1 cellular context compared by ENCODE assay signal in the genomic region with DNA sequence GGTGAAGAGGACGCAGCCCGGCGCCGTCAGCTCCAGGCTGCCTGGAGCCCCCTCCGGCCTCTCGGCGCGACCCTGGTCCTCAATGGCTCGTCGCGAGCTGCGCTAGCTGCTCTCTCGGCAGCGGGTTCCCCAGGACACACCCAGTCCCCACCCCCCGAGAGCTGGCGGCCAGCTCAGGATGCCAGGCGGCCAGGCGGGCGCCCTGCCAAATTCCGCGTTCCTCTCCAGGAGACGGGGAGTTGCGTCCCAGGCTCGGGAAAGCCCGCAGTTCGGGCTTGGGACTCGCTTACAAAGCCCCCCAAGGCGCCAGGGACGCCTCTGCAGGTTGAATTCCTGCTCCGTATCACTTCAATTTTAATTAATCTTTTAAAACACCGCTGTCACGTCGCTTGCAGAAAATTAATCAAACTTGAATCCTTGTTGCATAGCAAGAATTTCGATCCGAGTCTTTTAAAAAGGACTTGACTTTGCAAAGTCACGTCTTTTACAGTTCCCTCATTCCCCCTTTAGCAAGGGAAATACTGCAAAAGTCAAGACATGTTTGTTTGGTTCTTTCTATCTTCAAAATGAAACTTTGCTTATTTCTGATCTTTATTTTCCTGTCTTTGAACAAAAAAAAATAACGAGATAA.
TF ChIP-seq lines count a peak whose summit lies in the region.

No MANE protein-coding gene starts in this region.

TF ChIP-seq in HepG2, 621 proteins besides CTCF, POLR2A, EP300 and RAD21 (continued from another document and continues in another):
- TF ChIP-seq PATZ1 (CRISPR knock-in tag; IDR thresholded peaks at IDR 0.05): peak; percentile 76
- TF ChIP-seq KDM5B (CRISPR knock-in tag; IDR thresholded peaks at IDR 0.05; ENCODE audit: borderline replicate concordance): no peak
- no peak for TF ChIP-seq HOXA9 (CRISPR knock-in tag; IDR thresholded peaks at IDR 0.05; ENCODE audit: borderline replicate concordance)
- TF ChIP-seq ZNF761 (CRISPR knock-in tag; conservative IDR thresholded peaks at IDR 0.05): no peak
- TF ChIP-seq, protein P1, sequence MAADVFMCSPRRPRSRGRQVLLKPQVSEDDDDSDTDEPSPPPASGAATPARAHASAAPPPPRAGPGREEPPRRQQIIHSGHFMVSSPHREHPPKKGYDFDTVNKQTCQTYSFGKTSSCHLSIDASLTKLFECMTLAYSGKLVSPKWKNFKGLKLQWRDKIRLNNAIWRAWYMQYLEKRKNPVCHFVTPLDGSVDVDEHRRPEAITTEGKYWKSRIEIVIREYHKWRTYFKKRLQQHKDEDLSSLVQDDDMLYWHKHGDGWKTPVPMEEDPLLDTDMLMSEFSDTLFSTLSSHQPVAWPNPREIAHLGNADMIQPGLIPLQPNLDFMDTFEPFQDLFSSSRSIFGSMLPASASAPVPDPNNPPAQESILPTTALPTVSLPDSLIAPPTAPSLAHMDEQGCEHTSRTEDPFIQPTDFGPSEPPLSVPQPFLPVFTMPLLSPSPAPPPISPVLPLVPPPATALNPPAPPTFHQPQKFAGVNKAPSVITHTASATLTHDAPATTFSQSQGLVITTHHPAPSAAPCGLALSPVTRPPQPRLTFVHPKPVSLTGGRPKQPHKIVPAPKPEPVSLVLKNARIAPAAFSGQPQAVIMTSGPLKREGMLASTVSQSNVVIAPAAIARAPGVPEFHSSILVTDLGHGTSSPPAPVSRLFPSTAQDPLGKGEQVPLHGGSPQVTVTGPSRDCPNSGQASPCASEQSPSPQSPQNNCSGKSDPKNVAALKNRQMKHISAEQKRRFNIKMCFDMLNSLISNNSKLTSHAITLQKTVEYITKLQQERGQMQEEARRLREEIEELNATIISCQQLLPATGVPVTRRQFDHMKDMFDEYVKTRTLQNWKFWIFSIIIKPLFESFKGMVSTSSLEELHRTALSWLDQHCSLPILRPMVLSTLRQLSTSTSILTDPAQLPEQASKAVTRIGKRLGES (CRISPR knock-in tag; IDR thresholded peaks at IDR 0.05; ENCODE audit: borderline replicate concordance): no peak
- TF ChIP-seq ZNF768 (CRISPR knock-in tag; IDR thresholded peaks at IDR 0.05): no peak
- no peak; the same call in 1 of the 2 replicates for TF ChIP-seq FOXP4 (CRISPR knock-in tag; IDR thresholded peaks at IDR 0.05)
- TF ChIP-seq HOXA3 (CRISPR knock-in tag; IDR thresholded peaks at IDR 0.05): peak; percentile 64
- no peak for TF ChIP-seq SYNCRIP (IDR thresholded peaks at IDR 0.05; ENCODE audit: insufficient read depth, low read depth, low read length)
- no peak for TF ChIP-seq ZSCAN31 (CRISPR knock-in tag; IDR thresholded peaks at IDR 0.05; ENCODE audit: low read depth)
- TF ChIP-seq ZNF558 (CRISPR knock-in tag; IDR thresholded peaks at IDR 0.05; ENCODE audit: borderline replicate concordance): no peak
- no peak for TF ChIP-seq CEBPG (CRISPR knock-in tag; IDR thresholded peaks at IDR 0.05)
- TF ChIP-seq, protein P2, sequence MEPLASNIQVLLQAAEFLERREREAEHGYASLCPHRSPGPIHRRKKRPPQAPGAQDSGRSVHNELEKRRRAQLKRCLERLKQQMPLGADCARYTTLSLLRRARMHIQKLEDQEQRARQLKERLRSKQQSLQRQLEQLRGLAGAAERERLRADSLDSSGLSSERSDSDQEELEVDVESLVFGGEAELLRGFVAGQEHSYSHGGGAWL (CRISPR knock-in tag; IDR thresholded peaks at IDR 0.05): peak; percentile 57; the same call in 1 of the 2 replicates
- no peak for TF ChIP-seq HNRNPK (IDR thresholded peaks at IDR 0.05; ENCODE audit: low read depth, low read length, poor library complexity, severe bottlenecking)
- TF ChIP-seq TCF7 (IDR thresholded peaks at IDR 0.05; ENCODE audit: low read depth): peak; percentile 19; the same call in 1 of the 2 replicates
- no peak for TF ChIP-seq JUN (CRISPR knock-in tag; IDR thresholded peaks at IDR 0.05)
- TF ChIP-seq, protein P3, sequence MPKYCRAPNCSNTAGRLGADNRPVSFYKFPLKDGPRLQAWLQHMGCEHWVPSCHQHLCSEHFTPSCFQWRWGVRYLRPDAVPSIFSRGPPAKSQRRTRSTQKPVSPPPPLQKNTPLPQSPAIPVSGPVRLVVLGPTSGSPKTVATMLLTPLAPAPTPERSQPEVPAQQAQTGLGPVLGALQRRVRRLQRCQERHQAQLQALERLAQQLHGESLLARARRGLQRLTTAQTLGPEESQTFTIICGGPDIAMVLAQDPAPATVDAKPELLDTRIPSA (CRISPR knock-in tag; IDR thresholded peaks at IDR 0.05; ENCODE audit: borderline replicate concordance): no peak
- TF ChIP-seq ZMAT5 (CRISPR knock-in tag; IDR thresholded peaks at IDR 0.05; ENCODE audit: borderline replicate concordance, low read depth): no peak
- no peak for TF ChIP-seq ZFP36L1 (CRISPR knock-in tag; IDR thresholded peaks at IDR 0.05)
- TF ChIP-seq SNRNP70 (IDR thresholded peaks at IDR 0.05; ENCODE audit: low read depth, low read length): no peak
- TF ChIP-seq ZNF546 (CRISPR knock-in tag; conservative IDR thresholded peaks at IDR 0.05): no peak
- no peak for TF ChIP-seq ZNF276 (CRISPR knock-in tag; IDR thresholded peaks at IDR 0.05; ENCODE audit: low read depth)
- TF ChIP-seq, protein P4, sequence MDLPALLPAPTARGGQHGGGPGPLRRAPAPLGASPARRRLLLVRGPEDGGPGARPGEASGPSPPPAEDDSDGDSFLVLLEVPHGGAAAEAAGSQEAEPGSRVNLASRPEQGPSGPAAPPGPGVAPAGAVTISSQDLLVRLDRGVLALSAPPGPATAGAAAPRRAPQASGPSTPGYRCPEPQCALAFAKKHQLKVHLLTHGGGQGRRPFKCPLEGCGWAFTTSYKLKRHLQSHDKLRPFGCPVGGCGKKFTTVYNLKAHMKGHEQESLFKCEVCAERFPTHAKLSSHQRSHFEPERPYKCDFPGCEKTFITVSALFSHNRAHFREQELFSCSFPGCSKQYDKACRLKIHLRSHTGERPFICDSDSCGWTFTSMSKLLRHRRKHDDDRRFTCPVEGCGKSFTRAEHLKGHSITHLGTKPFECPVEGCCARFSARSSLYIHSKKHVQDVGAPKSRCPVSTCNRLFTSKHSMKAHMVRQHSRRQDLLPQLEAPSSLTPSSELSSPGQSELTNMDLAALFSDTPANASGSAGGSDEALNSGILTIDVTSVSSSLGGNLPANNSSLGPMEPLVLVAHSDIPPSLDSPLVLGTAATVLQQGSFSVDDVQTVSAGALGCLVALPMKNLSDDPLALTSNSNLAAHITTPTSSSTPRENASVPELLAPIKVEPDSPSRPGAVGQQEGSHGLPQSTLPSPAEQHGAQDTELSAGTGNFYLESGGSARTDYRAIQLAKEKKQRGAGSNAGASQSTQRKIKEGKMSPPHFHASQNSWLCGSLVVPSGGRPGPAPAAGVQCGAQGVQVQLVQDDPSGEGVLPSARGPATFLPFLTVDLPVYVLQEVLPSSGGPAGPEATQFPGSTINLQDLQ (CRISPR knock-in tag; IDR thresholded peaks at IDR 0.05): no peak; the same call in 1 of the 2 replicates
- TF ChIP-seq ADNP (CRISPR knock-in tag; IDR thresholded peaks at IDR 0.05): no peak
- TF ChIP-seq BCL6 (CRISPR knock-in tag; IDR thresholded peaks at IDR 0.05): peak; percentile 88
- TF ChIP-seq, protein P5, sequence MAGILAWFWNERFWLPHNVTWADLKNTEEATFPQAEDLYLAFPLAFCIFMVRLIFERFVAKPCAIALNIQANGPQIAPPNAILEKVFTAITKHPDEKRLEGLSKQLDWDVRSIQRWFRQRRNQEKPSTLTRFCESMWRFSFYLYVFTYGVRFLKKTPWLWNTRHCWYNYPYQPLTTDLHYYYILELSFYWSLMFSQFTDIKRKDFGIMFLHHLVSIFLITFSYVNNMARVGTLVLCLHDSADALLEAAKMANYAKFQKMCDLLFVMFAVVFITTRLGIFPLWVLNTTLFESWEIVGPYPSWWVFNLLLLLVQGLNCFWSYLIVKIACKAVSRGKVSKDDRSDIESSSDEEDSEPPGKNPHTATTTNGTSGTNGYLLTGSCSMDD (CRISPR knock-in tag; IDR thresholded peaks at IDR 0.05): no peak
- TF ChIP-seq GLI4 (CRISPR knock-in tag; IDR thresholded peaks at IDR 0.05; ENCODE audit: borderline replicate concordance): no peak
- TF ChIP-seq RFX5 (IDR thresholded peaks at IDR 0.05; ENCODE audit: low read depth, low read length): no peak
- no peak for TF ChIP-seq CAMTA2 (CRISPR knock-in tag; IDR thresholded peaks at IDR 0.05; ENCODE audit: borderline replicate concordance)
- TF ChIP-seq, protein P6, sequence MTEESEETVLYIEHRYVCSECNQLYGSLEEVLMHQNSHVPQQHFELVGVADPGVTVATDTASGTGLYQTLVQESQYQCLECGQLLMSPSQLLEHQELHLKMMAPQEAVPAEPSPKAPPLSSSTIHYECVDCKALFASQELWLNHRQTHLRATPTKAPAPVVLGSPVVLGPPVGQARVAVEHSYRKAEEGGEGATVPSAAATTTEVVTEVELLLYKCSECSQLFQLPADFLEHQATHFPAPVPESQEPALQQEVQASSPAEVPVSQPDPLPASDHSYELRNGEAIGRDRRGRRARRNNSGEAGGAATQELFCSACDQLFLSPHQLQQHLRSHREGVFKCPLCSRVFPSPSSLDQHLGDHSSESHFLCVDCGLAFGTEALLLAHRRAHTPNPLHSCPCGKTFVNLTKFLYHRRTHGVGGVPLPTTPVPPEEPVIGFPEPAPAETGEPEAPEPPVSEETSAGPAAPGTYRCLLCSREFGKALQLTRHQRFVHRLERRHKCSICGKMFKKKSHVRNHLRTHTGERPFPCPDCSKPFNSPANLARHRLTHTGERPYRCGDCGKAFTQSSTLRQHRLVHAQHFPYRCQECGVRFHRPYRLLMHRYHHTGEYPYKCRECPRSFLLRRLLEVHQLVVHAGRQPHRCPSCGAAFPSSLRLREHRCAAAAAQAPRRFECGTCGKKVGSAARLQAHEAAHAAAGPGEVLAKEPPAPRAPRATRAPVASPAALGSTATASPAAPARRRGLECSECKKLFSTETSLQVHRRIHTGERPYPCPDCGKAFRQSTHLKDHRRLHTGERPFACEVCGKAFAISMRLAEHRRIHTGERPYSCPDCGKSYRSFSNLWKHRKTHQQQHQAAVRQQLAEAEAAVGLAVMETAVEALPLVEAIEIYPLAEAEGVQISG (CRISPR knock-in tag; IDR thresholded peaks at IDR 0.05): no peak
- no peak for TF ChIP-seq GZF1 (CRISPR knock-in tag; IDR thresholded peaks at IDR 0.05)
- no peak for TF ChIP-seq CBX5 (CRISPR knock-in tag; IDR thresholded peaks at IDR 0.05; ENCODE audit: borderline replicate concordance)
- TF ChIP-seq, protein P7, sequence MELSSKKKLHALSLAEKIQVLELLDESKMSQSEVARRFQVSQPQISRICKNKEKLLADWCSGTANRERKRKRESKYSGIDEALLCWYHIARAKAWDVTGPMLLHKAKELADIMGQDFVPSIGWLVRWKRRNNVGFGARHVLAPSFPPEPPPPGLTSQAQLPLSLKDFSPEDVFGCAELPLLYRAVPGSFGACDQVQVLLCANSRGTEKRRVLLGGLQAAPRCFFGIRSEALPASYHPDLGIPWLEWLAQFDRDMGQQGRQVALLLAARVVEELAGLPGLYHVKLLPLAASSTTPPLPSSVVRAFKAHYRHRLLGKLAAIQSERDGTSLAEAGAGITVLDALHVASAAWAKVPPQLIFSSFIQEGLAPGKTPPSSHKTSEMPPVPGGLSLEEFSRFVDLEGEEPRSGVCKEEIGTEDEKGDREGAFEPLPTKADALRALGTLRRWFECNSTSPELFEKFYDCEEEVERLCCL (CRISPR knock-in tag; IDR thresholded peaks at IDR 0.05; ENCODE audit: borderline replicate concordance): no peak
- no peak; the same call in 1 of the 2 replicates for TF ChIP-seq ZFY (CRISPR knock-in tag; IDR thresholded peaks at IDR 0.05)
- TF ChIP-seq MZF1 (CRISPR knock-in tag; IDR thresholded peaks at IDR 0.05; ENCODE audit: borderline replicate concordance): no peak
- no peak for TF ChIP-seq SP1 (IDR thresholded peaks at IDR 0.05)
- TF ChIP-seq SP1 (CRISPR knock-in tag; IDR thresholded peaks at IDR 0.05): peak; percentile 54; the same call in 1 of the 2 replicates
- TF ChIP-seq HCFC1 (IDR thresholded peaks at IDR 0.05; ENCODE audit: low read depth, low read length): no peak
- TF ChIP-seq SMC3 (IDR thresholded peaks at IDR 0.05; ENCODE audit: low read length): no peak
- peak; percentile 28; the same call in 1 of the 2 replicates for TF ChIP-seq YEATS2 (CRISPR knock-in tag; IDR thresholded peaks at IDR 0.05; ENCODE audit: borderline replicate concordance)
